Comparison of ENCODE assay signal across 1 cellular context in the genomic region with DNA sequence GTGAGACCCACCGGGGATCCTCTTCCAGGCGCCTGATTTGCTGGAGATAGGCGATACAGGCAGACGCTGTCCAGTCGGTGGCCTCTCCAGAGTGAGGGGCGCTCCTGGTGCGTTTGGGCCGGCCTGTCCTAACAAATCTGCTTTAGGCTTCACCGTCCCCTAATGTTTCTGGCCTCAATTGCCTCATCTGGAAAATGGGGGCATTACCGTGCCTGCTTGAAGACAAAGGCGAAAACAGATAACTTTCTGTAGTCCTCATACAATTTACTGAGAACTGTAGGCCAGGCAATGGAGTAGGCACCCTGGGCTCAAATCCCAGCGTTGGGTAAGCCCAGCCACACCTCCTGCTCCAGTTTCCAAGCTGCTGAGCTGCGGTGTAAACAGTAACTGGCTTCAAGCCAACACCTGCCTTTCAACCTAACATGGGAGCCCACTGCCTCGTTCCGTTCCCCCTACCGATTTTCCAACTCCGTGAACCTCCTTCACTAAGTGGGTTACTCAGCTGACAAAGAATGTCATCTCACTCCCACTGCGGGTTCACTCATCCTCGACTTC.
TF ChIP-seq lines count a peak whose summit lies in the region.

No MANE protein-coding gene starts in this region.

TF ChIP-seq in HEK293, 187 proteins besides CTCF, POLR2A, EP300 and RAD21 (continued from another document and continues in another):
- TF ChIP-seq ZNF449 (tag by site-specific recombination; IDR thresholded peaks at IDR 0.05): no peak
- peak; percentile 29 for TF ChIP-seq SETDB1 (IDR thresholded peaks at IDR 0.05; ENCODE audit: insufficient read length, low read length)
- no peak for TF ChIP-seq ZNF510 (tag by site-specific recombination; IDR thresholded peaks at IDR 0.05; ENCODE audit: insufficient replicate concordance)
- no peak for TF ChIP-seq ZNF549 (tag by site-specific recombination; IDR thresholded peaks at IDR 0.05)
- TF ChIP-seq FEZF1 (tag by site-specific recombination; IDR thresholded peaks at IDR 0.05): no peak; the same call in 1 of the 2 replicates
- TF ChIP-seq TCF7L2 (IDR thresholded peaks at IDR 0.05; ENCODE audit: borderline replicate concordance, low read depth, low read length): no peak
- TF ChIP-seq OVOL3 (tag by site-specific recombination; IDR thresholded peaks at IDR 0.05): no peak
- TF ChIP-seq ZNF571 (tag by site-specific recombination; IDR thresholded peaks at IDR 0.05): no peak
- TF ChIP-seq ZNF324 (tag by site-specific recombination; IDR thresholded peaks at IDR 0.05): peak; percentile 29; the same call in 1 of the 2 replicates
- TF ChIP-seq ZFP41 (tag by site-specific recombination; IDR thresholded peaks at IDR 0.05; ENCODE audit: borderline replicate concordance): no peak
- TF ChIP-seq BCL11B (tag by site-specific recombination; IDR thresholded peaks at IDR 0.05; ENCODE audit: low read depth): no peak
- TF ChIP-seq, protein P1, sequence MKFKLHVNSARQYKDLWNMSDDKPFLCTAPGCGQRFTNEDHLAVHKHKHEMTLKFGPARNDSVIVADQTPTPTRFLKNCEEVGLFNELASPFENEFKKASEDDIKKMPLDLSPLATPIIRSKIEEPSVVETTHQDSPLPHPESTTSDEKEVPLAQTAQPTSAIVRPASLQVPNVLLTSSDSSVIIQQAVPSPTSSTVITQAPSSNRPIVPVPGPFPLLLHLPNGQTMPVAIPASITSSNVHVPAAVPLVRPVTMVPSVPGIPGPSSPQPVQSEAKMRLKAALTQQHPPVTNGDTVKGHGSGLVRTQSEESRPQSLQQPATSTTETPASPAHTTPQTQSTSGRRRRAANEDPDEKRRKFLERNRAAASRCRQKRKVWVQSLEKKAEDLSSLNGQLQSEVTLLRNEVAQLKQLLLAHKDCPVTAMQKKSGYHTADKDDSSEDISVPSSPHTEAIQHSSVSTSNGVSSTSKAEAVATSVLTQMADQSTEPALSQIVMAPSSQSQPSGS (tag by site-specific recombination; IDR thresholded peaks at IDR 0.05; ENCODE audit: low read depth): no peak
- TF ChIP-seq SP7 (tag by site-specific recombination; IDR thresholded peaks at IDR 0.05): peak; percentile 57; the same call in 1 of the 2 replicates
- no peak for TF ChIP-seq PRDM2 (tag by site-specific recombination; IDR thresholded peaks at IDR 0.05; ENCODE audit: borderline replicate concordance)
- 0 out of 2 replicates have a peak, but pooled peaks have one; percentile 30 for TF ChIP-seq ZNF2 (tag by site-specific recombination; IDR thresholded peaks at IDR 0.05)
- TF ChIP-seq ZNF624 (tag by site-specific recombination; IDR thresholded peaks at IDR 0.05): no peak
- TF ChIP-seq, protein P2, sequence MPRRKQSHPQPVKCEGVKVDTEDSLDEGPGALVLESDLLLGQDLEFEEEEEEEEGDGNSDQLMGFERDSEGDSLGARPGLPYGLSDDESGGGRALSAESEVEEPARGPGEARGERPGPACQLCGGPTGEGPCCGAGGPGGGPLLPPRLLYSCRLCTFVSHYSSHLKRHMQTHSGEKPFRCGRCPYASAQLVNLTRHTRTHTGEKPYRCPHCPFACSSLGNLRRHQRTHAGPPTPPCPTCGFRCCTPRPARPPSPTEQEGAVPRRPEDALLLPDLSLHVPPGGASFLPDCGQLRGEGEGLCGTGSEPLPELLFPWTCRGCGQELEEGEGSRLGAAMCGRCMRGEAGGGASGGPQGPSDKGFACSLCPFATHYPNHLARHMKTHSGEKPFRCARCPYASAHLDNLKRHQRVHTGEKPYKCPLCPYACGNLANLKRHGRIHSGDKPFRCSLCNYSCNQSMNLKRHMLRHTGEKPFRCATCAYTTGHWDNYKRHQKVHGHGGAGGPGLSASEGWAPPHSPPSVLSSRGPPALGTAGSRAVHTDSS (tag by site-specific recombination; IDR thresholded peaks at IDR 0.05): no peak
- peak; percentile 24; the same call in 1 of the 2 replicates for TF ChIP-seq ZNF629 (tag by site-specific recombination; IDR thresholded peaks at IDR 0.05)
- TF ChIP-seq PRDM1 (tag by site-specific recombination; IDR thresholded peaks at IDR 0.05): no peak
- TF ChIP-seq ZNF76 (tag by site-specific recombination; IDR thresholded peaks at IDR 0.05; ENCODE audit: borderline replicate concordance, low read depth): no peak; the same call in none of the 2 replicates
- peak; percentile 86 for TF ChIP-seq ZBTB8A (tag by site-specific recombination; IDR thresholded peaks at IDR 0.05)
- 0 out of 2 replicates have a peak, but pooled peaks have one; percentile 64 for TF ChIP-seq ZNF501 (tag by site-specific recombination; IDR thresholded peaks at IDR 0.05)
- TF ChIP-seq, protein P3, sequence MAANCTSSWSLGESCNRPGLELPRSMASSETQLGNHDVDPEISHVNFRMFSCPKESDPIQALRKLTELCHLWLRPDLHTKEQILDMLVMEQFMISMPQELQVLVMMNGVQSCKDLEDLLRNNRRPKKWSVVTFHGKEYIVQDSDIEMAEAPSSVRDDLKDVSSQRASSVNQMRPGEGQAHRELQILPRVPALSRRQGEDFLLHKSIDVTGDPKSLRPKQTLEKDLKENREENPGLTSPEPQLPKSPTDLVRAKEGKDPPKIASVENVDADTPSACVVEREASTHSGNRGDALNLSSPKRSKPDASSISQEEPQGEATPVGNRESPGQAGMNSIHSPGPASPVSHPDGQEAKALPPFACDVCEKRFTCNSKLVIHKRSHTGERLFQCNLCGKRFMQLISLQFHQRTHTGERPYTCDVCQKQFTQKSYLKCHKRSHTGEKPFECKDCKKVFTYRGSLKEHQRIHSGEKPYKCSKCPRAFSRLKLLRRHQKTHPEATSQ (tag by site-specific recombination; IDR thresholded peaks at IDR 0.05): peak; percentile 76; the same call in 1 of the 2 replicates
- TF ChIP-seq ZNF580 (tag by site-specific recombination; IDR thresholded peaks at IDR 0.05): peak; percentile 81; the same call in 1 of the 2 replicates
- TF ChIP-seq ZNF626 (tag by site-specific recombination; IDR thresholded peaks at IDR 0.05): no peak
- TF ChIP-seq ZNF433 (tag by site-specific recombination; IDR thresholded peaks at IDR 0.05; ENCODE audit: low read depth): no peak
- TF ChIP-seq ZNF274 (IDR thresholded peaks at IDR 0.05; ENCODE audit: low read length): no peak
- no peak for TF ChIP-seq ZNF274 (tag by site-specific recombination; IDR thresholded peaks at IDR 0.05; ENCODE audit: borderline replicate concordance)
- TF ChIP-seq, protein P4, sequence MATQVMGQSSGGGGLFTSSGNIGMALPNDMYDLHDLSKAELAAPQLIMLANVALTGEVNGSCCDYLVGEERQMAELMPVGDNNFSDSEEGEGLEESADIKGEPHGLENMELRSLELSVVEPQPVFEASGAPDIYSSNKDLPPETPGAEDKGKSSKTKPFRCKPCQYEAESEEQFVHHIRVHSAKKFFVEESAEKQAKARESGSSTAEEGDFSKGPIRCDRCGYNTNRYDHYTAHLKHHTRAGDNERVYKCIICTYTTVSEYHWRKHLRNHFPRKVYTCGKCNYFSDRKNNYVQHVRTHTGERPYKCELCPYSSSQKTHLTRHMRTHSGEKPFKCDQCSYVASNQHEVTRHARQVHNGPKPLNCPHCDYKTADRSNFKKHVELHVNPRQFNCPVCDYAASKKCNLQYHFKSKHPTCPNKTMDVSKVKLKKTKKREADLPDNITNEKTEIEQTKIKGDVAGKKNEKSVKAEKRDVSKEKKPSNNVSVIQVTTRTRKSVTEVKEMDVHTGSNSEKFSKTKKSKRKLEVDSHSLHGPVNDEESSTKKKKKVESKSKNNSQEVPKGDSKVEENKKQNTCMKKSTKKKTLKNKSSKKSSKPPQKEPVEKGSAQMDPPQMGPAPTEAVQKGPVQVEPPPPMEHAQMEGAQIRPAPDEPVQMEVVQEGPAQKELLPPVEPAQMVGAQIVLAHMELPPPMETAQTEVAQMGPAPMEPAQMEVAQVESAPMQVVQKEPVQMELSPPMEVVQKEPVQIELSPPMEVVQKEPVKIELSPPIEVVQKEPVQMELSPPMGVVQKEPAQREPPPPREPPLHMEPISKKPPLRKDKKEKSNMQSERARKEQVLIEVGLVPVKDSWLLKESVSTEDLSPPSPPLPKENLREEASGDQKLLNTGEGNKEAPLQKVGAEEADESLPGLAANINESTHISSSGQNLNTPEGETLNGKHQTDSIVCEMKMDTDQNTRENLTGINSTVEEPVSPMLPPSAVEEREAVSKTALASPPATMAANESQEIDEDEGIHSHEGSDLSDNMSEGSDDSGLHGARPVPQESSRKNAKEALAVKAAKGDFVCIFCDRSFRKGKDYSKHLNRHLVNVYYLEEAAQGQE (tag by site-specific recombination; IDR thresholded peaks at IDR 0.05): peak; percentile 53; the same call in 1 of the 2 replicates
- no peak for TF ChIP-seq HOXC10 (CRISPR knock-in tag; IDR thresholded peaks at IDR 0.05)
- TF ChIP-seq ZNF548 (tag by site-specific recombination; IDR thresholded peaks at IDR 0.05): no peak
- TF ChIP-seq REPIN1 (tag by site-specific recombination; IDR thresholded peaks at IDR 0.05; ENCODE audit: low read depth): peak; percentile 25; the same call in 1 of the 2 replicates
- no peak for TF ChIP-seq ZNF48 (tag by site-specific recombination; IDR thresholded peaks at IDR 0.05)
- TF ChIP-seq ZNF146 (tag by site-specific recombination; IDR thresholded peaks at IDR 0.05): 0 out of 2 replicates have a peak, but pooled peaks have one; percentile 24
- peak; percentile 10; the same call in 1 of the 2 replicates for TF ChIP-seq ZXDB (tag by site-specific recombination; IDR thresholded peaks at IDR 0.05)
- TF ChIP-seq ZNF155 (tag by site-specific recombination; IDR thresholded peaks at IDR 0.05): no peak
- TF ChIP-seq SP3 (tag by site-specific recombination; IDR thresholded peaks at IDR 0.05): no peak; the same call in 1 of the 2 replicates
- TF ChIP-seq ZNF558 (tag by site-specific recombination; IDR thresholded peaks at IDR 0.05): no peak
- TF ChIP-seq GLIS1 (tag by site-specific recombination; IDR thresholded peaks at IDR 0.05): no peak
- TF ChIP-seq, protein P5, sequence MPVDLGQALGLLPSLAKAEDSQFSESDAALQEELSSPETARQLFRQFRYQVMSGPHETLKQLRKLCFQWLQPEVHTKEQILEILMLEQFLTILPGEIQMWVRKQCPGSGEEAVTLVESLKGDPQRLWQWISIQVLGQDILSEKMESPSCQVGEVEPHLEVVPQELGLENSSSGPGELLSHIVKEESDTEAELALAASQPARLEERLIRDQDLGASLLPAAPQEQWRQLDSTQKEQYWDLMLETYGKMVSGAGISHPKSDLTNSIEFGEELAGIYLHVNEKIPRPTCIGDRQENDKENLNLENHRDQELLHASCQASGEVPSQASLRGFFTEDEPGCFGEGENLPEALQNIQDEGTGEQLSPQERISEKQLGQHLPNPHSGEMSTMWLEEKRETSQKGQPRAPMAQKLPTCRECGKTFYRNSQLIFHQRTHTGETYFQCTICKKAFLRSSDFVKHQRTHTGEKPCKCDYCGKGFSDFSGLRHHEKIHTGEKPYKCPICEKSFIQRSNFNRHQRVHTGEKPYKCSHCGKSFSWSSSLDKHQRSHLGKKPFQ (tag by site-specific recombination; IDR thresholded peaks at IDR 0.05): no peak
- TF ChIP-seq EGR2 (tag by site-specific recombination; IDR thresholded peaks at IDR 0.05; ENCODE audit: low read depth): no peak
